Comparison of ENCODE assay signal across 27 cellular contexts in genomic region chr20:51871943-51872342, GRCh38.
DNase-seq lines count a peak whose midpoint lies in the region; TF ChIP-seq lines count a peak whose summit lies in the region.
"Had no signal": no experiment of that assay in that cellular context is flagged by ENCODE, and none has a peak within 500 bp of the region (broad histone marks: within the 10 kb centered on the region; RNA-seq: fewer than 3 reads in every experiment).

No MANE protein-coding gene starts in this region.

- H3K4me1 ChIP-seq in HEK293 (ENCODE audit: control insufficient read depth, insufficient read depth, low read length) (peaks cover 7% of the 10 kb centered on the region; the same call in 1 of the 2 replicates), prostate gland (replicated peaks) (no peaks in the 10 kb centered on the region), OCI-LY7 (ENCODE audit: insufficient read depth, low read length, poor library complexity, severe bottlenecking) (no peaks in the 10 kb centered on the region)
- H3K4me1 ChIP-seq: heart right ventricle had no signal

- H3K9me2 ChIP-seq in OCI-LY7 (ENCODE audit: insufficient read depth, low read length): no peaks in the 10 kb centered on the region

- no peak for TF ChIP-seq POLR2A in prostate gland (IDR thresholded peaks at IDR 0.05)

- H3K36me3 ChIP-seq in HEK293 (ENCODE audit: control insufficient read depth in 2 of 2, insufficient read depth in 1 of 2, low read length in 2 of 2) (no peaks in the 10 kb centered on the region), prostate gland (no peaks in the 10 kb centered on the region), OCI-LY7 (ENCODE audit: insufficient read depth, low read length) (no peaks in the 10 kb centered on the region)
- H3K36me3 ChIP-seq: heart right ventricle, MG63 had no signal

- 5% methylated on average over 7 of the region's 7 CpGs for WGBS in prostate gland

- CTCF ChIA-PET in HEK293 (lab: Yijun Ruan, JAX) (interaction anchor here (0.7 kb wide), 1 partner anchor 36 kb away, joined by 3 read pairs; no protein-coding TSS in a partner anchor), OCI-LY7 (lab: Charles Lee; ENCODE audit: unreplicated experiment) (no interaction called here)
- CTCF ChIA-PET in activated CD4-positive, alpha-beta T cell treated with anti-CD3 and anti-CD28 coated beads, Interleukin-2, amount 10 ng/mL, durations not matched to agents 7 days and 5 days (lab: Charles Lee): interaction anchor here (0.8 kb wide), 1 partner anchor 18 kb away, joined by 3 read pairs; no protein-coding TSS in a partner anchor

- no peak overlapping the region for H3K4me3 Mint-ChIP-seq in endothelial cell (ENCODE audit: unreplicated experiment)
- no peak overlapping the region for H3K4me3 Mint-ChIP-seq in activated CD4-positive, alpha-beta T cell treated with anti-CD3 and anti-CD28 coated beads, Interleukin-2, amount 10 ng/mL, durations not matched to agents 7 days and 5 days
- H3K4me3 Mint-ChIP-seq: activated B cell treated with CpG ODN at 0.5 μM for 24 hours; activated naive CD8-positive, alpha-beta T cell; stimulated activated memory B cell treated with anti-CD40 and anti-IgM and Interleukin-4, amounts not matched to agents 10 μg/mL and 1 μg/mL and 100 μg/mL, for 72 hours had no signal

- H3K9me3 Mint-ChIP-seq in endothelial cell (ENCODE audit: unreplicated experiment): no peaks in the 10 kb centered on the region
- no peaks in the 10 kb centered on the region for H3K9me3 Mint-ChIP-seq in activated CD4-positive, alpha-beta T cell treated with anti-CD3 and anti-CD28 coated beads, Interleukin-2, amount 10 ng/mL, durations not matched to agents 7 days and 5 days
- H3K9me3 Mint-ChIP-seq: activated B cell treated with CpG ODN at 0.5 μM for 24 hours; activated T-helper 2 cell treated with anti-CD3 and anti-CD28 coated beads, Interferon-gamma antibody, Interleukin-2, Interleukin-4, amounts not matched to agents 10 μg/mL and 5 μg/mL and 100 μg/mL, durations not matched to agents 14 hours and 24 hours and 36 hours; stimulated activated memory B cell treated with anti-CD40 and anti-IgM and Interleukin-4, amounts not matched to agents 10 μg/mL and 1 μg/mL and 100 μg/mL, for 72 hours had no signal

- DNase-seq in DMS153 (lab: John Stamatoyannopoulos, UW) (peak; percentile 12), DMS153 treated with DMSO at 0.1 percent for 48 hours (lab: John Stamatoyannopoulos, UW; ENCODE audit: unreplicated experiment) (no peak), fibroblast of villous mesenchyme (ENCODE audit: low read depth) (peak; percentile 68), prostate gland (ENCODE audit: low spot score) (peak; percentile 83), OCI-LY7 (ENCODE audit: low spot score) (no peak), endothelial cell (ENCODE audit: low spot score) (no peak)
- no peak for DNase-seq in activated CD4-positive, alpha-beta T cell treated with anti-CD3 and anti-CD28 coated beads, Interleukin-2, amount 10 ng/mL, durations not matched to agents 7 days and 5 days
- DNase-seq: activated B cell treated with CpG ODN at 0.5 μM for 24 hours; activated CD4-positive, alpha-beta T cell treated with anti-CD3 and anti-CD28 coated beads, Interleukin-2, amount 50 U/mL, for 48 hours; aorta; effector memory CD4-positive, alpha-beta T cell; foreskin fibroblast; GOT3; heart right ventricle; IMR-90; left cardiac atrium; MG63; NCI-H2107; NCI-H446 treated with DMSO at 0.1 percent for 48 hours; NK-92 treated with Interleukin-12 subunit alpha and Interleukin-12 subunit beta, amount 100 ng/mL, for 24 hours; SHP77; stimulated activated CD4-positive, alpha-beta T cell treated with anti-CD3 and anti-CD28 coated beads, Interleukin-4, amount 100 ng/mL, for 4 hours had no signal

- intact Hi-C loops in prostate gland (cut with DNase I) (no loop called here), OCI-LY7 (cut with micrococcal nuclease; ENCODE audit: unreplicated experiment) (no loop called here)

- H4K20me1 ChIP-seq in OCI-LY7 (ENCODE audit: insufficient read depth, low read length): no peaks in the 10 kb centered on the region

- no peaks in the 10 kb centered on the region for H3K27me3 Mint-ChIP-seq in endothelial cell (ENCODE audit: unreplicated experiment)
- H3K27me3 Mint-ChIP-seq in activated CD4-positive, alpha-beta T cell treated with anti-CD3 and anti-CD28 coated beads, Interleukin-2, amount 10 ng/mL, durations not matched to agents 7 days and 5 days: peaks cover 6% of the 10 kb centered on the region
- H3K27me3 Mint-ChIP-seq: stimulated activated memory B cell treated with anti-CD40 and anti-IgM and Interleukin-4, amounts not matched to agents 10 μg/mL and 1 μg/mL and 100 μg/mL, for 72 hours had no signal

- BruUV-seq in OCI-LY7 (replicated peaks; lab: Mats Ljungman, UMichigan): no TSS peak

- no peaks in the 10 kb centered on the region for H3K4me1 Mint-ChIP-seq in endothelial cell (ENCODE audit: unreplicated experiment)
- no peaks in the 10 kb centered on the region for H3K4me1 Mint-ChIP-seq in activated CD4-positive, alpha-beta T cell treated with anti-CD3 and anti-CD28 coated beads, Interleukin-2, amount 10 ng/mL, durations not matched to agents 7 days and 5 days
- H3K4me1 Mint-ChIP-seq: activated B cell treated with CpG ODN at 0.5 μM for 24 hours; stimulated activated memory B cell treated with anti-CD40 and anti-IgM and Interleukin-4, amounts not matched to agents 10 μg/mL and 1 μg/mL and 100 μg/mL, for 72 hours had no signal

- TF ChIP-seq CTCF in HEK293 (tag by site-specific recombination; IDR thresholded peaks at IDR 0.05): no peak
- TF ChIP-seq CTCF in fibroblast of villous mesenchyme (IDR thresholded peaks at IDR 0.05; ENCODE audit: insufficient read depth, low read depth, low read length): no peak
- no peak for TF ChIP-seq CTCF in prostate gland (IDR thresholded peaks at IDR 0.05)
- no peak for TF ChIP-seq CTCF in OCI-LY7 (conservative IDR thresholded peaks at IDR 0.05; ENCODE audit: low read length)
- no peak for TF ChIP-seq CTCF in endothelial cell (IDR thresholded peaks at IDR 0.05; ENCODE audit: unreplicated experiment)

- H3K27ac ChIP-seq in HEK293 (ENCODE audit: extremely low read depth, low read depth, low read length) (no peak overlapping the region), prostate gland (peak overlapping the region in 1 of 2 donors; percentile 24), OCI-LY7 (ENCODE audit: low read depth, low read length, poor library complexity, severe bottlenecking) (no peak overlapping the region)
- H3K27ac ChIP-seq: 22Rv1, heart right ventricle had no signal

- no peaks in the 10 kb centered on the region for H3K27me3 ChIP-seq in prostate gland (replicated peaks; ENCODE audit: insufficient read depth)
- H3K27me3 ChIP-seq: MG63 had no signal

- H3K4me3 ChIP-seq in HEK293 (ENCODE audit: low read depth, low read length) (no peak overlapping the region), fibroblast of villous mesenchyme (ENCODE audit: low read depth, low read length) (no peak overlapping the region), prostate gland (no peak overlapping the region), OCI-LY7 (ENCODE audit: low read depth, low read length, poor library complexity, severe bottlenecking) (no peak overlapping the region)
- H3K4me3 ChIP-seq: heart right ventricle, MG63 had no signal

- POLR2A ChIA-PET in HEK293 (lab: Yijun Ruan, JAX): no interaction called here
- POLR2A ChIA-PET in OCI-LY7 (lab: Charles Lee): interaction anchor here (0.7 to 1.0 kb wide), 2 partner anchors 21 to 375 kb away, joined by 4 read pairs; no protein-coding TSS in a partner anchor
- POLR2A ChIA-PET in activated CD4-positive, alpha-beta T cell treated with anti-CD3 and anti-CD28 coated beads, Interleukin-2, amount 10 ng/mL, durations not matched to agents 7 days and 5 days (lab: Charles Lee): interaction anchor here (0.6 kb wide), 1 partner anchor 92 kb away, joined by 3 read pairs; no protein-coding TSS in a partner anchor

- no peak overlapping the region for H3K27ac Mint-ChIP-seq in endothelial cell (ENCODE audit: unreplicated experiment)
- no peak overlapping the region for H3K27ac Mint-ChIP-seq in activated CD4-positive, alpha-beta T cell treated with anti-CD3 and anti-CD28 coated beads, Interleukin-2, amount 10 ng/mL, durations not matched to agents 7 days and 5 days
- H3K27ac Mint-ChIP-seq: activated B cell treated with CpG ODN at 0.5 μM for 24 hours; activated naive CD8-positive, alpha-beta T cell; activated T-helper 2 cell treated with anti-CD3 and anti-CD28 coated beads, Interferon-gamma antibody, Interleukin-2, Interleukin-4, amounts not matched to agents 10 μg/mL and 5 μg/mL and 100 μg/mL, durations not matched to agents 14 hours and 24 hours and 36 hours; stimulated activated memory B cell treated with anti-CD40 and anti-IgM and Interleukin-4, amounts not matched to agents 10 μg/mL and 1 μg/mL and 100 μg/mL, for 72 hours had no signal

- H3K79me2 ChIP-seq in OCI-LY7 (ENCODE audit: insufficient read depth, low read depth, low read length): no peaks in the 10 kb centered on the region

- H2AFZ ChIP-seq in OCI-LY7 (ENCODE audit: low read length): no peak overlapping the region

- H3K9me3 ChIP-seq in HEK293 (ENCODE audit: control insufficient read depth, insufficient read depth, low read depth, low read length) (no peaks in the 10 kb centered on the region), prostate gland (no peaks in the 10 kb centered on the region), OCI-LY7 (ENCODE audit: low read length) (no peaks in the 10 kb centered on the region)
- H3K9me3 ChIP-seq: heart right ventricle, MG63 had no signal

- H3K36me3 Mint-ChIP-seq in endothelial cell (ENCODE audit: low read depth, unreplicated experiment): no peaks in the 10 kb centered on the region
- no peaks in the 10 kb centered on the region for H3K36me3 Mint-ChIP-seq in activated CD4-positive, alpha-beta T cell treated with anti-CD3 and anti-CD28 coated beads, Interleukin-2, amount 10 ng/mL, durations not matched to agents 7 days and 5 days (ENCODE audit: low read depth)
- H3K36me3 Mint-ChIP-seq: activated naive CD8-positive, alpha-beta T cell; stimulated activated memory B cell treated with anti-CD40 and anti-IgM and Interleukin-4, amounts not matched to agents 10 μg/mL and 1 μg/mL and 100 μg/mL, for 72 hours had no signal

- H3K4me2 ChIP-seq in OCI-LY7 (ENCODE audit: low read length): no peak overlapping the region

TF ChIP-seq in HEK293, 187 proteins besides CTCF, POLR2A, EP300 and RAD21 (continues in another document):
- TF ChIP-seq ZSCAN16 (tag by site-specific recombination; IDR thresholded peaks at IDR 0.05): no peak
- TF ChIP-seq ZBTB48 (tag by site-specific recombination; IDR thresholded peaks at IDR 0.05): no peak
- peak; percentile 45; the same call in 1 of the 2 replicates for TF ChIP-seq MZF1 (tag by site-specific recombination; IDR thresholded peaks at IDR 0.05; ENCODE audit: borderline replicate concordance)
- TF ChIP-seq OSR2 (tag by site-specific recombination; IDR thresholded peaks at IDR 0.05): peak; percentile 85
- TF ChIP-seq ZNF596 (tag by site-specific recombination; IDR thresholded peaks at IDR 0.05): 0 out of 2 replicates have a peak, but pooled peaks have one; percentile 13
- TF ChIP-seq SP7 (tag by site-specific recombination; IDR thresholded peaks at IDR 0.05): peak; percentile 80

Comparison
In these comparisons a context has a peak if more than half of its experiments do, and no peak if none do; other contexts are left out.
1. DNase-seq: peak in DMS153 (single experiment), fibroblast of villous mesenchyme (single experiment) and prostate gland (single experiment); none in DMS153 treated with DMSO at 0.1 percent for 48 hours (single experiment), OCI-LY7 (single experiment), endothelial cell (single experiment) and activated CD4-positive, alpha-beta T cell treated with anti-CD3 and anti-CD28 coated beads, Interleukin-2, amount 10 ng/mL, durations not matched to agents 7 days and 5 days (single experiment).